ENCODE assay signal across 8 cellular contexts in the genomic region with DNA sequence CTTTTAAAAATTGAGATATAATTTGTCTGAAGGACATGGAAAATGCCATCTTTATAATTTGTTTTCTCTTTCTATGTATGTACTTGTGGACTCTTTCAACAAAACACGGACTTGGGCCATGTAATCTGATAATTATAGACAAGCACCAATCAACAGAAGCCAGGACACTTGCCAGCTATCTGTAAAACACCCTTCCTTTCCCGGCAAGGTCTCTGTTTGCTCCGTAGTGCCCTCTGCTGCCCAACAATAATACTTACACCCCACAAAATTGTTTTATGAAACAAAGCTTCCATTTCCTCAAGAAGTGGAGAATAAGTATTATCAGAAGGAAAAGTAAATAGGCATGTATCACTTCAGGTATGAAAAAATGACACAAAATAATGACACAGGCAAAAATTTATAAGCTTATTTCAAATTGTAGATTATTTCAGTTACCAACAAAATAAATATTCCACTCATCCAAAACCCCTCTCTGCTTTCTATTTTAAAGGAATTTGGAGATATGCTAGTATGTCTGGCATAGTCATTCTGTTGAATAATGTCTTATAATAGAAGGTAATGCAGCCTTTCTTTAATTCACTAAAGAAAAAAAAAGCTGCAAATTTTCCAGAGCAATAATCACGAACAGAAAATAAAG. TPM values are rescaled to one million over a fixed set of nuclear protein-coding genes. Genes with fewer than 3 reads are reported as not detected.
A peak's percentile ranks its signal among the peaks of the same experiment; 100 is the strongest.
DNase-seq lines count a peak whose midpoint lies in the region; ATAC-seq, FAIRE-seq and TF ChIP-seq lines count a peak whose summit lies in the region.

No MANE protein-coding gene starts in this region.

- H3K27ac Mint-ChIP-seq in glutamatergic neuron (ENCODE audit: unreplicated experiment): no peak overlapping the region

- FAIRE-seq in D721Med (lab: Jason Lieb, UNC): peak; percentile 97

- DNase-seq in D721Med (ENCODE audit: insufficient read length, low spot score): no peak
- DNase-seq in NCI-H1048 (lab: John Stamatoyannopoulos, UW): peak; percentile 41
- peak; percentile 78 for DNase-seq in SK-MEL-5 (ENCODE audit: low read depth, low spot score)
- DNase-seq in activated gamma-delta T cell treated with anti-CD3 and anti-CD28 coated beads, Interleukin-2, amount 50 U/mL, for 16 hours (ENCODE audit: low read depth): peak; percentile 31
- DNase-seq in glutamatergic neuron: peak; percentile 68
- DNase-seq in renal cortical epithelial cell (ENCODE audit: low read depth): peak; percentile 64

- peaks cover 30% of the 10 kb centered on the region for H3K4me1 Mint-ChIP-seq in glutamatergic neuron (ENCODE audit: low read depth, unreplicated experiment)

- peak; percentile 77 for TF ChIP-seq CTCF in D721Med (IDR thresholded peaks at IDR 0.05; ENCODE audit: insufficient read depth, missing control alignments)
- peak; percentile 73 for TF ChIP-seq CTCF in glutamatergic neuron (IDR thresholded peaks at IDR 0.05; ENCODE audit: partially characterized antibody, unreplicated experiment)

- peaks cover 1% of the 10 kb centered on the region for H3K9me3 Mint-ChIP-seq in glutamatergic neuron (ENCODE audit: unreplicated experiment)

- H3K27me3 Mint-ChIP-seq in glutamatergic neuron (ENCODE audit: unreplicated experiment): peaks cover 3% of the 10 kb centered on the region

- ATAC-seq in GM21717 (IDR thresholded peaks at IDR 0.05; ENCODE audit: unreplicated experiment) (peak; percentile 79), HG03439 (IDR thresholded peaks at IDR 0.05; ENCODE audit: unreplicated experiment) (no peak)

- no peaks in the 10 kb centered on the region for H3K36me3 Mint-ChIP-seq in glutamatergic neuron (ENCODE audit: unreplicated experiment)

- H3K4me3 Mint-ChIP-seq in glutamatergic neuron (ENCODE audit: unreplicated experiment): no peak overlapping the region

- in situ Hi-C loops in SK-MEL-5 (cut with HindIII; ENCODE audit: low pct_unique_long_range_greater_than_20kb, low sequenced_read_pairs): no loop called here

RNA-seq across cellular contexts. Expression of a gene that starts 32.8 kb away (rescaled TPM):
- total RNA-seq in SK-MEL-5 (2014; rRNA removed; shearing (Covaris generic)): 0.05 TPM in 1 of 2 replicates, not detected in the other
- polyA plus RNA-seq in SK-MEL-5 (2015; cell fraction: cytosol; rRNA removed): 0.01 and 0.10 TPM in 2 replicates
- 0.09 and 0.33 TPM in 2 replicates for polyA plus RNA-seq in SK-MEL-5 (2015; cell fraction: nucleus; rRNA removed)
- 1.0 TPM for total RNA-seq in glutamatergic neuron (ENCODE audit: unreplicated experiment)
- total RNA-seq in renal cortical epithelial cell: 0.05 TPM in 1 of 2 replicates, not detected in the other
